Comparison of ENCODE assay signal across 10 cellular contexts in the genomic region with DNA sequence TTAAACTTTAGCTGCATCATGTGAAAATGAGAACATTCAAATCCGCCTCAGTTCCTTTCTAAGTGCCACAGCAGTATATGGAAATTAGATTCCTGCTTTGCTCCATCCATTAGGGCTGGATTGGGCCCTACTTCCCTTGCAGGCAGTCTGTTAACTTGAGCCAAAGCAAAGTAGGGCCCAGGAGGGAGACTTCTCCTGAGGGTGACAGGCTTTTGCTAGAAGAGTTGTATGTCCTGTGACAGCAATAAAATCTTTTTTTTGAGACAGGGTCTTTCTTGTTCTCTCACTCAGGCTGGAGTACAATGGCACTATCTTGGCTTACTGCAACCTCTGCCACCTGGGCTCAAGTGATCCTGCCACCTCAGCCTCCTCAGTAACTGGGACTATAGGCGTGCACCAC. TPM values are rescaled to one million over a fixed set of nuclear protein-coding genes. Genes with fewer than 3 reads are reported as not detected.
"Had no signal": no experiment of that assay in that cellular context is flagged by ENCODE, and none has a peak within 500 bp of the region (broad histone marks: within the 10 kb centered on the region; RNA-seq: fewer than 3 reads in every experiment).

No MANE protein-coding gene starts in this region.

- ATAC-seq: GM23338, HCT116, K562 had no signal

- H3K4me3 ChIP-seq: GM23338, HAP-1, K562 had no signal

- H3K9me3 ChIP-seq: HAP-1 had no signal

- DNase-seq: H7, HFFc6, IMR-90, KG1 had no signal

- H3K27ac ChIP-seq: HL-60 had no signal

- H3K27ac Mint-ChIP-seq: GM23338, HFFc6 had no signal

- FAIRE-seq: H1, K562 had no signal

- H3K4me3 Mint-ChIP-seq: GM23338, HFFc6 had no signal

- H3K9me3 Mint-ChIP-seq: GM23338, HFFc6 had no signal

- H3K4me2 ChIP-seq: GM23338 had no signal

- H2AFZ ChIP-seq: GM23338 had no signal

RNA-seq across cellular contexts. Expression of gene VIL1, which starts 28.1 kb away (rescaled TPM):
- total RNA-seq: HFFc6, IMR-90 had no signal
- polyA plus RNA-seq: IMR-90 had no signal
